24 cellular contexts compared by ENCODE assay signal in the genomic region with DNA sequence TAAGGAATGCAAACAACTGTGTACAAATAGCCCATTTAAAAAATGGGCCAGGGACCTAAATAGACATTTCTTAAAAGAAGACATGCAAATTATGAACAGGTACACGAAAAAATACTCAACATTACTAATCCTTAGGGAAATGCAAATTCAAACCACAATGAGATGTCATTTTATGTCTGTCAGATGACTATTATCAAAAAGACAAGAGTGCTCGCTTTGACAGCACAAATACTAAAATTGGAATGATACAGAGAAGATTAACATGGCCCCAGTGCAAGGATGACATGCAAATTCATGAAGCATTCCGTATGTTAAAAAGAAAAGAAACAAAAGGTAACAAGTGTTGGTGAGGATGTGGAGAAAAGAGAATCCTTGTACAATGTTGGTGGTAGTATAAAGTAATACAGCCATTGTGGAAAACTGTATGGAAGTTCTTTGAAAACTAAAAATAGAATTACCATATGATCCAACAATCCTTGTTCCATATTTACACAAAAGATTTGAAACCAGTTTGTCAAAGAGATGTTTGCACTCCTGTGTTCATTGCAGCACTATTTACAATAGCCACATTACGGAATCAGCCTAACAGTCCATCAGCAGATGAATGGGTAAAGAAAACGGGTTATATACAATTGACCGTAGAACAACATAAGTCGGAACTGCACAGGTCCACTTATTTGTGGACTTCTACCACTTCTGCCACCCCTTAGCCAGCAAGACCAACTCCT. TPM values are rescaled to one million over a fixed set of nuclear protein-coding genes. Genes with fewer than 3 reads are reported as not detected.
"Had no signal": no experiment of that assay in that cellular context is flagged by ENCODE, and none has a peak within 500 bp of the region (broad histone marks: within the 10 kb centered on the region; RNA-seq: fewer than 3 reads in every experiment).

No MANE protein-coding gene starts in this region.

- H3K27me3 ChIP-seq: breast epithelium, gastroesophageal sphincter, ovary, tibial nerve had no signal

- H3K36me3 ChIP-seq: breast epithelium, gastroesophageal sphincter, neutrophil, ovary, stomach, tibial nerve had no signal

- DNase-seq: activated CD4-positive, alpha-beta memory T cell treated with anti-CD3 and anti-CD28 coated beads, Interleukin-2, amount 10 ng/mL, durations not matched to agents 7 days and 5 days; activated CD4-positive, alpha-beta T cell treated with anti-CD3 and anti-CD28 coated beads for 1 hour; activated CD4-positive, alpha-beta T cell treated with anti-CD3 and anti-CD28 coated beads, Interleukin-2, amount 10 ng/mL, durations not matched to agents 7 days and 5 days; activated CD8-positive, alpha-beta memory T cell treated with anti-CD3 and anti-CD28 coated beads, Interleukin-2, amount 50 U/mL, for 48 hours; activated naive CD4-positive, alpha-beta T cell; activated T-cell treated with anti-CD3 and anti-CD28 coated beads, Interleukin-2, amount 50 U/mL, for 24 hours; central memory CD4-positive, alpha-beta T cell; head of caudate nucleus; hippocampal formation; left cardiac atrium; left ventricle myocardium superior; ovary; stimulated activated CD4-positive, alpha-beta T cell treated with anti-CD3 and anti-CD28 coated beads, Interleukin-1b, Interleukin-23, amount 100 ng/mL, for 48 hours; stimulated activated naive B cell treated with anti-CD40 and anti-IgM and Interleukin-4, amounts not matched to agents 10 μg/mL and 1 μg/mL and 100 μg/mL, for 72 hours; stomach had no signal

- H3K4me1 ChIP-seq: breast epithelium, gastroesophageal sphincter, tibial nerve had no signal

- H3K4me3 ChIP-seq: breast epithelium, gastroesophageal sphincter, ovary, smooth muscle cell, stomach, tibial nerve had no signal

- H3K27ac ChIP-seq: breast epithelium, gastroesophageal sphincter, neutrophil, ovary, stomach, tibial nerve had no signal

- H3K9me3 ChIP-seq: breast epithelium, gastroesophageal sphincter, neutrophil, ovary, stomach, tibial nerve had no signal

RNA-seq across cellular contexts. Expression of a gene that starts 47.2 kb away (rescaled TPM):
- total RNA-seq: activated CD4-positive, alpha-beta memory T cell treated with anti-CD3 and anti-CD28 coated beads, Interleukin-2, amount 10 ng/mL, durations not matched to agents 7 days and 5 days; activated CD4-positive, alpha-beta T cell treated with anti-CD3 and anti-CD28 coated beads, Interleukin-2, amount 10 ng/mL, durations not matched to agents 7 days and 5 days; activated naive CD4-positive, alpha-beta T cell treated with anti-CD3 and anti-CD28 coated beads, Interleukin-2, amount 50 U/mL, for 72 hours; endothelial cell of umbilical vein; gastroesophageal sphincter; left cardiac atrium; left ventricle myocardium superior; lung microvascular endothelial cell; ovary; temporal lobe had no signal
